Comparison of ENCODE assay signal across 8 cellular contexts in the genomic region with DNA sequence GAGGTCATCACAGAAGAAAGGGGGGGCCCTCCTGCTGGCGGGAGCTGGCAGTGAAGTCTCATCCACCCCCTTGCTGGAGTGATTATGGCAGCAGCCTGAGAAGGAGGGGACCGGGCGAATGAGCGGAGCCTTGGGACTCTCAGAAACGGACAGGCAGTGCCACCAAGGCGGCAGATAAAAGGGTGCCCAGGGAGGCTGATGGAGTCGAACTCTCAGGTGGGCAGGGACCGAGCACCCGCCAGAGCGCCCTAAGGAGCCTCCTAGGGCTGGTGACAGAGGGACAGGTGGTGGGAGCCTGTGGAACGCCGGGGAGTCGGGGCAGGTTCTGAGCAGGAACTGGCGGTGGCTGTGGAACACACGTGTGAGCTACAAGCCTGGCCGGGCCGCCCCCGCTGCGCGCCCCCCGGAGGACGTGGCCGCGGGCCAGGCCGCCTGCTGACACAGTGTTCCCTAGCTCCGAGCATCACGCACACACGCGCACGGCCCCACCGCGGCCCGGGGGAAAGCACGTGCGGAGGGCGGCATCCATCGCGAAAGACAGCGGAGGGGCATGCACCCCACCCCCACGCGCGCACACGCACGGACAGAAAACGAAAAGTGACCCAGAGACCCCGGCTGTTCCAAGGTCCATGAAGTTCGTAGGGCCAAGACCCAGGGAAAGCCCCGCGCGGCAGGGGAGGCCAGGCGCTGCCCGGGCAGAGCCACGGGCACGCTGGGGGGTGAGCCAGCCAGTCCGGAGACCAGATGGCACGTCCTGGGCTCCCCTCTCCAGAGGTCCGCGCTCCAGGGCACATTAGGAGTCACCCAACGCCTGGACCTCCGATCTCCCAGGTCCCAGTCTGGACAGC.
DNase-seq lines count a peak whose midpoint lies in the region; ATAC-seq and TF ChIP-seq lines count a peak whose summit lies in the region.

No MANE protein-coding gene starts in this region.

- ATAC-seq in GM18517 (IDR thresholded peaks at IDR 0.05; ENCODE audit: unreplicated experiment) (peak; percentile 37), HG03103 (IDR thresholded peaks at IDR 0.05; ENCODE audit: low read depth, unreplicated experiment) (peak; percentile 32)
- peak; percentile 58 for ATAC-seq in activated naive CD8-positive, alpha-beta T cell treated with anti-CD3 and anti-CD28 coated beads, Interleukin-2, amount 50 U/mL, for 24 hours

- H4K20me1 ChIP-seq in OCI-LY1 (ENCODE audit: insufficient read depth, low read length), result no peaks in the 10 kb centered on the region

- H3K79me2 ChIP-seq in OCI-LY1 (ENCODE audit: insufficient read depth, low read length), result no peaks in the 10 kb centered on the region

- H3K4me3 Mint-ChIP-seq in activated naive CD8-positive, alpha-beta T cell treated with anti-CD3 and anti-CD28 coated beads, Interleukin-2, amount 50 U/mL, for 24 hours, result peak overlapping the region; percentile 88

- H3K4me3 ChIP-seq in OCI-LY1 (ENCODE audit: low read depth, low read length, poor library complexity, severe bottlenecking), result peak overlapping the region; percentile 57
- peak overlapping the region; percentile 77 for H3K4me3 ChIP-seq in iPS-11a (ENCODE audit: low read depth, low read length)
- H3K4me3 ChIP-seq in skin epidermis, result peak overlapping the region; percentile 35 to 56 (median 50)

- H3K4me2 ChIP-seq in OCI-LY1 (ENCODE audit: low read length), result peak overlapping the region; percentile 70

- peak overlapping the region; percentile 58 for H3K9ac ChIP-seq in OCI-LY1 (ENCODE audit: low read length)

- no peaks in the 10 kb centered on the region for H3K9me2 ChIP-seq in OCI-LY1 (ENCODE audit: low read depth, low read length)

- no peak overlapping the region for H2AFZ ChIP-seq in OCI-LY1 (ENCODE audit: low read length)

- peaks cover 28% of the 10 kb centered on the region for H3K36me3 Mint-ChIP-seq in activated naive CD8-positive, alpha-beta T cell treated with anti-CD3 and anti-CD28 coated beads, Interleukin-2, amount 50 U/mL, for 24 hours (ENCODE audit: low read depth)

- peak; percentile 69 for DNase-seq in AG20443 (ENCODE audit: low spot score)
- DNase-seq in activated naive CD8-positive, alpha-beta T cell treated with anti-CD3 and anti-CD28 coated beads, Interleukin-2, amount 50 U/mL, for 24 hours, result peak; percentile 71
- DNase-seq in NCI-H510A (lab: John Stamatoyannopoulos, UW), result no peak

- H3K4me1 ChIP-seq in OCI-LY1 (ENCODE audit: insufficient read depth, low read length, severe bottlenecking), result peaks cover 16% of the 10 kb centered on the region

- H3K4me1 Mint-ChIP-seq in activated naive CD8-positive, alpha-beta T cell treated with anti-CD3 and anti-CD28 coated beads, Interleukin-2, amount 50 U/mL, for 24 hours, result peaks cover 37% of the 10 kb centered on the region

- no peaks in the 10 kb centered on the region for H3F3A ChIP-seq in OCI-LY1 (ENCODE audit: insufficient read depth, low read length)

- peaks cover 12% of the 10 kb centered on the region for H3K27me3 Mint-ChIP-seq in activated naive CD8-positive, alpha-beta T cell treated with anti-CD3 and anti-CD28 coated beads, Interleukin-2, amount 50 U/mL, for 24 hours

- H3K9me3 ChIP-seq in OCI-LY1 (ENCODE audit: low read length), result no peaks in the 10 kb centered on the region

- peak overlapping the region; percentile 91 for H3K27ac Mint-ChIP-seq in activated naive CD8-positive, alpha-beta T cell treated with anti-CD3 and anti-CD28 coated beads, Interleukin-2, amount 50 U/mL, for 24 hours

- H3K27me3 ChIP-seq in OCI-LY1 (ENCODE audit: insufficient read depth, low read length), result peaks cover 5% of the 10 kb centered on the region; the same call in 1 of the 2 replicates

- H3K9me3 Mint-ChIP-seq in activated naive CD8-positive, alpha-beta T cell treated with anti-CD3 and anti-CD28 coated beads, Interleukin-2, amount 50 U/mL, for 24 hours, result no peaks in the 10 kb centered on the region

- TF ChIP-seq CTCF in OCI-LY1 (IDR thresholded peaks at IDR 0.05; ENCODE audit: low read length), result no peak

- H3K36me3 ChIP-seq in OCI-LY1 (ENCODE audit: insufficient read depth, low read length), result peaks cover 20% of the 10 kb centered on the region

- H3K27ac ChIP-seq in OCI-LY1 (ENCODE audit: low read depth, low read length, poor library complexity, severe bottlenecking) (no peak overlapping the region), skin epidermis (peak overlapping the region in 16 of 21 experiments; percentile 1 to 85 (median 69))
